20 cellular contexts compared by ENCODE assay signal in the genomic region with DNA sequence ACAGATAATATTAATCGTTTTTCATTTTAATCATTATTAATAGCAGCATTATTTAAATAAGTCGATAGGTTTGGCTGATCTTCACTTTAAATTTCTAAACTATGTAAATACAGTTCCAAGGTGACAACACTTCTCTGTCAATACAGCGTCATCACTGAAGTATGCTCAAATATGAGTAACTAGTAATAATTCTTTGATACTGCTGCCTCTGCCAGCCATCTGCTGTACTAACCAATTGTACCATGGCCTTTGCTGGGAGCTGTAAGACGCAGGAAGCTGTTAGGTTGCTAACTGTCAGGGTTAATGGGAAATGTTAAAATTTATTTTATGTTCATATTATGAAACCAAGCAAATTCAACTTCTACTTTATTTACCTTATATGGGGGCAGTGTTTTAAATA.
"Had no signal": no experiment of that assay in that cellular context is flagged by ENCODE, and none has a peak within 500 bp of the region (broad histone marks: within the 10 kb centered on the region; RNA-seq: fewer than 3 reads in every experiment).

No MANE protein-coding gene starts in this region.

- H3K27me3 ChIP-seq: heart left ventricle, transverse colon had no signal

- FAIRE-seq: endometrium, frontal cortex had no signal

- H3K9me3 ChIP-seq: thoracic aorta had no signal

- H3K4me1 ChIP-seq: heart left ventricle, transverse colon had no signal

- H3K27ac ChIP-seq: heart left ventricle, skin epidermis, thoracic aorta, transverse colon had no signal

- H3K4me3 ChIP-seq: heart left ventricle, skin epidermis, thoracic aorta, transverse colon had no signal

- ATAC-seq: esophagus mucosa; heart left ventricle; left lobe of liver; natural killer cell; sciatic nerve; stimulated activated naive B cell treated with anti-CD40 and anti-IgM and Interleukin-4, amounts not matched to agents 10 μg/mL and 1 μg/mL and 100 μg/mL, for 72 hours; stimulated activated naive CD8-positive, alpha-beta T cell treated with anti-CD3 and anti-CD28 coated beads, Interleukin-15, amount 100 ng/mL, for 72 hours had no signal

- DNase-seq: effector memory CD4-positive, alpha-beta T cell; heart left ventricle; hippocampal formation; kidney glomerular epithelial cell; mammary epithelial cell; natural killer cell; posterior cingulate gyrus; stimulated activated CD4-positive, alpha-beta T cell treated with anti-CD3 and anti-CD28 coated beads, Interleukin-2, amount 100 ng/mL, for 24 hours; stimulated activated CD4-positive, alpha-beta T cell treated with anti-CD3 and anti-CD28 coated beads, Interleukin-4, amount 100 ng/mL, for 4 hours; stimulated activated naive B cell treated with anti-CD40 and anti-IgM and Interleukin-4, amounts not matched to agents 10 μg/mL and 1 μg/mL and 100 μg/mL, for 72 hours; stimulated activated naive CD8-positive, alpha-beta T cell treated with anti-CD3 and anti-CD28 coated beads, Interleukin-15, amount 100 ng/mL, for 72 hours; substantia nigra; transverse colon had no signal

- H3K36me3 ChIP-seq: heart left ventricle, thoracic aorta, transverse colon had no signal
